In genomic region chr18:11655605-11655932, GRCh38 we compare ENCODE assay signal across 16 cellular contexts. TPM values are rescaled to one million over a fixed set of nuclear protein-coding genes. Genes with fewer than 3 reads are reported as not detected.
A peak's percentile ranks its signal among the peaks of the same experiment; 100 is the strongest.
DNase-seq lines count a peak whose midpoint lies in the region; ATAC-seq and TF ChIP-seq lines count a peak whose summit lies in the region.
"Had no signal": no experiment of that assay in that cellular context is flagged by ENCODE, and none has a peak within 500 bp of the region (broad histone marks: within the 10 kb centered on the region; RNA-seq: fewer than 3 reads in every experiment).

No MANE protein-coding gene starts in this region.

- H2BK12ac ChIP-seq in neuronal stem cell (ENCODE audit: low read length) = no peak overlapping the region

- H3K4me3 Mint-ChIP-seq in Caco-2 (ENCODE audit: unreplicated experiment) = peak overlapping the region; percentile 44
- peak overlapping the region; percentile 33 for H3K4me3 Mint-ChIP-seq in endodermal cell
- H3K4me3 Mint-ChIP-seq: activated naive CD4-positive, alpha-beta T cell treated with anti-CD3 and anti-CD28 coated beads for 36 hours had no signal

- H3K9ac ChIP-seq in KMS-11 (no peak overlapping the region), endodermal cell (ENCODE audit: extremely low read depth, low read length, poor library complexity, severe bottlenecking) (no peak overlapping the region), neuronal stem cell (ENCODE audit: low read depth, low read length, poor library complexity) (no peak overlapping the region)

- H2BK120ac ChIP-seq in neuronal stem cell (ENCODE audit: low read depth, low read length) = no peak overlapping the region

- CTCF ChIA-PET in Caco-2 (lab: Charles Lee) = interaction anchor here (0.6 to 3.5 kb wide), 14 partner anchors 13 to 384 kb away, joined by 3 to 52 read pairs (median 4); partner anchors contain the start of gene GNAL

- H3K18ac ChIP-seq in neuronal stem cell (ENCODE audit: low read length) = no peak overlapping the region

- no peak overlapping the region for H2BK15ac ChIP-seq in neuronal stem cell (ENCODE audit: low read length)

- no peak overlapping the region for H3K4ac ChIP-seq in neuronal stem cell (ENCODE audit: low read length)

- H3K4me1 Mint-ChIP-seq in Caco-2 (ENCODE audit: low read depth, unreplicated experiment) = no peaks in the 10 kb centered on the region
- peaks cover 12% of the 10 kb centered on the region for H3K4me1 Mint-ChIP-seq in endodermal cell

- BruUV-seq in Caco-2 (replicated peaks; lab: Mats Ljungman, UMichigan) = no TSS peak

- H3K36me3 Mint-ChIP-seq in Caco-2 (ENCODE audit: insufficient read depth, unreplicated experiment) = no peaks in the 10 kb centered on the region
- no peaks in the 10 kb centered on the region for H3K36me3 Mint-ChIP-seq in endodermal cell (ENCODE audit: low read depth)
- H3K36me3 Mint-ChIP-seq: naive thymus-derived CD4-positive, alpha-beta T cell had no signal

- H3K9me3 ChIP-seq in Caco-2 (no peaks in the 10 kb centered on the region), endodermal cell (ENCODE audit: control insufficient read depth, low read length) (no peaks in the 10 kb centered on the region), neuronal stem cell (replicated peaks in 1 of 2; ENCODE audit: control insufficient read depth in 2 of 2, insufficient read depth in 1 of 2, low read depth in 1 of 2, low read length in 2 of 2) (no peaks in the 10 kb centered on the region)
- H3K9me3 ChIP-seq: BE2C, transverse colon had no signal

- ATAC-seq in HG02763 (IDR thresholded peaks at IDR 0.05; ENCODE audit: unreplicated experiment) (no peak), HG02623 (IDR thresholded peaks at IDR 0.05; ENCODE audit: unreplicated experiment) (no peak)
- ATAC-seq: activated CD4-positive, CD25-positive, alpha-beta regulatory T cell treated with anti-CD3 and anti-CD28 coated beads, Interleukin-2, amount 50 U/mL, for 24 hours had no signal

- no peak overlapping the region for H3K14ac ChIP-seq in neuronal stem cell (ENCODE audit: low read length)

- H3K36me3 ChIP-seq in Caco-2 (ENCODE audit: control insufficient read depth, insufficient read depth, low read length) (no peaks in the 10 kb centered on the region), KMS-11 (ENCODE audit: insufficient read depth) (no peaks in the 10 kb centered on the region), endodermal cell (ENCODE audit: control insufficient read depth, insufficient read depth, low read length) (no peaks in the 10 kb centered on the region), neuronal stem cell (replicated peaks in 1 of 2; ENCODE audit: control insufficient read depth in 2 of 2, insufficient read depth in 2 of 2, low read length in 2 of 2) (no peaks in the 10 kb centered on the region)
- H3K36me3 ChIP-seq: BE2C, brain microvascular endothelial cell, transverse colon had no signal

- H3K4me1 ChIP-seq in Caco-2 = no peaks in the 10 kb centered on the region
- peaks cover 2% of the 10 kb centered on the region for H3K4me1 ChIP-seq in KMS-11 (ENCODE audit: low read depth, poor library complexity, severe bottlenecking)
- H3K4me1 ChIP-seq in endodermal cell (ENCODE audit: control insufficient read depth, insufficient read depth, low read length) = no peaks in the 10 kb centered on the region
- H3K4me1 ChIP-seq in neuronal stem cell (ENCODE audit: control insufficient read depth in 2 of 2, insufficient read depth in 1 of 2, low read depth in 1 of 2, low read length in 2 of 2) = no peaks in the 10 kb centered on the region
- H3K4me1 ChIP-seq: BE2C had no signal

- H3K79me1 ChIP-seq in neuronal stem cell (ENCODE audit: low read depth, low read length) = no peaks in the 10 kb centered on the region

- intact Hi-C loops in Caco-2 (cut with micrococcal nuclease; ENCODE audit: unreplicated experiment) = loop anchor here (1.0 to 5.0 kb wide), 6 partner anchors 73 to 384 kb away; no protein-coding TSS in a partner anchor

- DNase-seq in Caco-2 (no peak), endodermal cell (no peak), neuronal stem cell (ENCODE audit: low spot score) (no peak), NCI-H446 (lab: John Stamatoyannopoulos, UW) (no peak), activated gamma-delta T cell (lab: John Stamatoyannopoulos, UW) (no peak)

- H3K4me3 ChIP-seq in Caco-2 (ENCODE audit: low read depth, low read length) = no peak overlapping the region
- H3K4me3 ChIP-seq in KMS-11 (IDR thresholded peaks at IDR 0.05; ENCODE audit: insufficient read depth, low read depth, low read length) = no peak overlapping the region
- H3K4me3 ChIP-seq in endodermal cell (ENCODE audit: low read length) = no peak overlapping the region
- no peak overlapping the region for H3K4me3 ChIP-seq in neuronal stem cell (ENCODE audit: low read length in 2 of 2)
- H3K4me3 ChIP-seq: transverse colon had no signal

- H3K27me3 ChIP-seq in Caco-2 (replicated peaks; ENCODE audit: control insufficient read depth, insufficient read depth, low read length) = no peaks in the 10 kb centered on the region
- H3K27me3 ChIP-seq in KMS-11 (ENCODE audit: insufficient read depth, low read depth) = no peaks in the 10 kb centered on the region
- H3K27me3 ChIP-seq in endodermal cell (ENCODE audit: control insufficient read depth, insufficient read depth, low read length, poor library complexity, severe bottlenecking) = peaks cover 13% of the 10 kb centered on the region
- H3K27me3 ChIP-seq in neuronal stem cell (ENCODE audit: control insufficient read depth in 3 of 3, insufficient read depth in 3 of 3, low read depth in 1 of 3, low read length in 3 of 3) = peaks cover 0 to 34% (median 4%) of the 10 kb centered on the region in 3 experiments
- H3K27me3 ChIP-seq: BE2C had no signal

- H3K27ac Mint-ChIP-seq in Caco-2 (ENCODE audit: unreplicated experiment) (no peak overlapping the region), endodermal cell (no peak overlapping the region)
- H3K27ac Mint-ChIP-seq: activated naive CD4-positive, alpha-beta T cell treated with anti-CD3 and anti-CD28 coated beads for 36 hours; naive thymus-derived CD4-positive, alpha-beta T cell had no signal

- 64 to 100% methylated on average over 3 to 5 of the region's 5 CpGs for WGBS in endodermal cell (ENCODE audit: insufficient coverage in 1 of 2, insufficient read length in 1 of 2), 2 experiments
- WGBS in neuronal stem cell (ENCODE audit: extremely low coverage in 2 of 2, insufficient read length in 2 of 2, insufficient replicate concordance in 1 of 2), 2 donors = no CpG with 5 or more reads among the region's 5 CpGs

- H4K8ac ChIP-seq in neuronal stem cell (ENCODE audit: low read depth, low read length) = no peak overlapping the region

- no peak overlapping the region for H2BK5ac ChIP-seq in neuronal stem cell (ENCODE audit: low read length)

- H4K20me1 ChIP-seq in KMS-11 (ENCODE audit: insufficient read depth) = no peaks in the 10 kb centered on the region

- H2AFZ ChIP-seq in KMS-11 (ENCODE audit: low read depth) (no peak overlapping the region; the same call in 1 of the 2 replicates), neuronal stem cell (ENCODE audit: low read length) (peak overlapping the region; percentile 78)

- H3K27ac ChIP-seq in KMS-11 (no peak overlapping the region), endodermal cell (ENCODE audit: low read depth, low read length) (no peak overlapping the region), neuronal stem cell (replicated peaks; ENCODE audit: low read length) (no peak overlapping the region)
- H3K27ac ChIP-seq: brain microvascular endothelial cell, transverse colon had no signal

- peaks cover 13% of the 10 kb centered on the region for H3K9me3 Mint-ChIP-seq in Caco-2 (ENCODE audit: unreplicated experiment)
- H3K9me3 Mint-ChIP-seq in endodermal cell = no peaks in the 10 kb centered on the region
- H3K9me3 Mint-ChIP-seq: activated naive CD4-positive, alpha-beta T cell treated with anti-CD3 and anti-CD28 coated beads for 36 hours had no signal

- no peaks in the 10 kb centered on the region for H3K79me2 ChIP-seq in KMS-11 (ENCODE audit: insufficient read depth, low read depth)

- no peak overlapping the region; the same call in 1 of the 2 replicates for H3K4me2 ChIP-seq in KMS-11
- no peak overlapping the region for H3K4me2 ChIP-seq in neuronal stem cell (ENCODE audit: insufficient read depth, low read length, poor library complexity, severe bottlenecking)

- no peak overlapping the region for H2AK5ac ChIP-seq in neuronal stem cell (ENCODE audit: low read depth, low read length)

- no peak overlapping the region for H4K91ac ChIP-seq in neuronal stem cell (ENCODE audit: low read depth, low read length, poor library complexity)

- POLR2A ChIA-PET in Caco-2 (lab: Charles Lee) = no interaction called here

- no peak for TF ChIP-seq CTCF in Caco-2 (IDR thresholded peaks at IDR 0.05; ENCODE audit: insufficient read depth in 1 of 2, low read depth in 1 of 2, low read length in 1 of 2, severe bottlenecking in 1 of 2, unreplicated experiment in 1 of 2)
- TF ChIP-seq CTCF in KMS-11 (conservative IDR thresholded peaks at IDR 0.05; ENCODE audit: low read depth, low read length) = peak; percentile 11
- no peak for TF ChIP-seq CTCF in endodermal cell (conservative IDR thresholded peaks at IDR 0.05)

- H3K23ac ChIP-seq in neuronal stem cell (ENCODE audit: low read depth, low read length, poor library complexity) = no peak overlapping the region

- H3K27me3 Mint-ChIP-seq in Caco-2 (ENCODE audit: insufficient read depth, unreplicated experiment) (peaks cover 6% of the 10 kb centered on the region), endodermal cell (ENCODE audit: insufficient read depth) (peaks cover 25% of the 10 kb centered on the region)

RNA-seq across cellular contexts. Expression of gene GNAL, which starts 33.5 kb away (rescaled TPM):
- total RNA-seq in Caco-2 (2022) = 24.5 and 28.4 TPM in 2 replicates
- 10 to 100 TPM; 37.9 to 58.2 TPM for total RNA-seq in endodermal cell
- polyA plus RNA-seq in endodermal cell (2013, experiment 1 of 2) = 16.0 TPM
- 17.5 TPM for polyA plus RNA-seq in endodermal cell (2013, experiment 2 of 2)
- 9.6 TPM for polyA plus RNA-seq in neuronal stem cell (2013, experiment 1 of 2)
- 9.9 TPM for polyA plus RNA-seq in neuronal stem cell (2013, experiment 2 of 2)

RNA-seq across cellular contexts. Expression of gene SLC35G4, which starts 46.2 kb away (rescaled TPM):
- not detected in 2 replicates for total RNA-seq in Caco-2 (2022)
- not detected for total RNA-seq in endodermal cell
- not detected for polyA plus RNA-seq in endodermal cell (2013, experiment 1 of 2)
- polyA plus RNA-seq in endodermal cell (2013, experiment 2 of 2) = not detected
- polyA plus RNA-seq in neuronal stem cell (2013, experiment 1 of 2) = not detected
- polyA plus RNA-seq in neuronal stem cell (2013, experiment 2 of 2) = not detected
- total RNA-seq: activated naive CD4-positive, alpha-beta T cell treated with anti-CD3 and anti-CD28 coated beads for 36 hours; fibroblast of lung; left ventricle myocardium superior; naive thymus-derived CD4-positive, alpha-beta T cell; transverse colon had no signal
- polyA plus RNA-seq: fibroblast of lung; naive thymus-derived CD4-positive, alpha-beta T cell had no signal
